Comparison of ENCODE assay signal across 10 cellular contexts in genomic region chr17:40019140-40019991, GRCh38. TPM values are rescaled to one million over a fixed set of nuclear protein-coding genes. Genes with fewer than 3 reads are reported as not detected.
DNase-seq lines count a peak whose midpoint lies in the region; ATAC-seq, FAIRE-seq and TF ChIP-seq lines count a peak whose summit lies in the region.
"Had no signal": no experiment of that assay in that cellular context is flagged by ENCODE, and none has a peak within 500 bp of the region (broad histone marks: within the 10 kb centered on the region; RNA-seq: fewer than 3 reads in every experiment).

No MANE protein-coding gene starts in this region.

- TF ChIP-seq EP300 in HepG2 (IDR thresholded peaks at IDR 0.05; ENCODE audit: low read depth in 2 of 2, low read length in 2 of 2) (no peak), HepG2 (CRISPR knock-in tag; IDR thresholded peaks at IDR 0.05; ENCODE audit: borderline replicate concordance) (no peak)

- H3K9me3 Mint-ChIP-seq in activated naive CD4-positive, alpha-beta T cell treated with anti-CD3 and anti-CD28 coated beads, Interleukin-2, amount 50 U/mL, for 72 hours: no peaks in the 10 kb centered on the region
- no peaks in the 10 kb centered on the region for H3K9me3 Mint-ChIP-seq in activated naive CD8-positive, alpha-beta T cell treated with anti-CD3 and anti-CD28 coated beads for 36 hours

- H3K4me1 ChIP-seq in HepG2 (ENCODE audit: insufficient read depth, low read length): peaks cover 22% of the 10 kb centered on the region
- no peaks in the 10 kb centered on the region for H3K4me1 ChIP-seq in Karpas-422 (ENCODE audit: low read length)

- peak overlapping the region in 1 of 2 donors; percentile 67 for H3K4me3 ChIP-seq in cardiac fibroblast (replicated peaks in 1 of 2; ENCODE audit: low read depth in 2 of 2, low read length in 2 of 2)
- H3K4me3 ChIP-seq in HepG2 (replicated peaks in 1 of 3; ENCODE audit: insufficient read depth in 1 of 3, low read depth in 2 of 3, low read length in 3 of 3): no peak overlapping the region
- H3K4me3 ChIP-seq in Karpas-422 (ENCODE audit: low read length): no peak overlapping the region

- H3K36me3 ChIP-seq in HepG2 (replicated peaks in 1 of 2; ENCODE audit: control insufficient read depth in 1 of 2, insufficient read depth in 2 of 2, low read length in 2 of 2) (peaks cover 30 to 40% of the 10 kb centered on the region in 2 experiments; a peak in 4 of 5 replicates), Karpas-422 (ENCODE audit: insufficient read depth, low read length) (no peaks in the 10 kb centered on the region)

- no peaks in the 10 kb centered on the region for H3K27me3 ChIP-seq in HepG2 (ENCODE audit: control insufficient read depth in 1 of 2, insufficient read depth in 2 of 2, low read length in 2 of 2)
- H3K27me3 ChIP-seq in Karpas-422 (ENCODE audit: low read length): no peaks in the 10 kb centered on the region

- H3K9me3 ChIP-seq in HepG2 (ENCODE audit: low read length) (no peaks in the 10 kb centered on the region), Karpas-422 (ENCODE audit: low read length) (no peaks in the 10 kb centered on the region)

- no peak for DNase-seq in activated naive CD4-positive, alpha-beta T cell treated with anti-CD3 and anti-CD28 coated beads, Interleukin-2, amount 50 U/mL, for 72 hours (ENCODE audit: low spot score in 2 of 2)
- no peak for DNase-seq in activated naive CD4-positive, alpha-beta T cell treated with Interleukin-2 at 50 U/mL for 16 hours
- DNase-seq in cardiac fibroblast (ENCODE audit: low read depth in 2 of 2) (peak; percentile 83 to 92), HepG2 (ENCODE audit: low spot score) (no peak), T-helper 2 cell (no peak), Karpas-422 (no peak)
- DNase-seq in activated naive CD8-positive, alpha-beta T cell treated with anti-CD3 and anti-CD28 coated beads for 36 hours: no peak
- DNase-seq: activated CD8-positive, alpha-beta memory T cell treated with anti-CD3 and anti-CD28 coated beads, Interleukin-2, amount 50 U/mL, for 4 hours; stimulated activated CD4-positive, alpha-beta T cell treated with anti-CD3 and anti-CD28 coated beads, Interleukin-12 subunit alpha, Interleukin-12 subunit beta, amount 100 ng/mL, for 4 hours had no signal

- no peaks in the 10 kb centered on the region for H3K27me3 Mint-ChIP-seq in activated naive CD8-positive, alpha-beta T cell treated with anti-CD3 and anti-CD28 coated beads for 36 hours

- H3K4me3 Mint-ChIP-seq in activated naive CD8-positive, alpha-beta T cell treated with anti-CD3 and anti-CD28 coated beads for 36 hours: no peak overlapping the region

- no peak for FAIRE-seq in HepG2 (lab: Jason Lieb, UNC)

- H3K79me2 ChIP-seq in HepG2 (ENCODE audit: insufficient read depth, low read length): no peaks in the 10 kb centered on the region
- H3K79me2 ChIP-seq in Karpas-422 (ENCODE audit: low read length): no peaks in the 10 kb centered on the region

- no peaks in the 10 kb centered on the region for H3K4me1 Mint-ChIP-seq in activated naive CD8-positive, alpha-beta T cell treated with anti-CD3 and anti-CD28 coated beads for 36 hours

- H3K27ac Mint-ChIP-seq in activated naive CD4-positive, alpha-beta T cell treated with anti-CD3 and anti-CD28 coated beads, Interleukin-2, amount 50 U/mL, for 72 hours: peak overlapping the region; percentile 49 to 87
- no peak overlapping the region for H3K27ac Mint-ChIP-seq in activated naive CD8-positive, alpha-beta T cell treated with anti-CD3 and anti-CD28 coated beads for 36 hours

- TF ChIP-seq POLR2A in HepG2 (IDR thresholded peaks at IDR 0.05; ENCODE audit: insufficient read depth in 1 of 2, low read depth in 2 of 2, low read length in 2 of 2): no peak

- intact Hi-C loops in HepG2 (cut with micrococcal nuclease; ENCODE audit: unreplicated experiment): no loop called here

- no peak for TF ChIP-seq CTCF in cardiac fibroblast (IDR thresholded peaks at IDR 0.05; ENCODE audit: low read depth, low read length)
- TF ChIP-seq CTCF in HepG2 (CRISPR knock-in tag; IDR thresholded peaks at IDR 0.05): no peak

- H3K4me2 ChIP-seq in HepG2 (ENCODE audit: low read depth, low read length): no peak overlapping the region
- H3K4me2 ChIP-seq in Karpas-422 (ENCODE audit: low read depth, low read length, poor library complexity, severe bottlenecking): no peak overlapping the region

- TF ChIP-seq RAD21 in HepG2 (CRISPR knock-in tag; IDR thresholded peaks at IDR 0.05): no peak

- no TSS peak for BruUV-seq in HepG2 (replicated peaks; lab: Mats Ljungman, UMichigan)

- in situ Hi-C loops in HepG2 (cut with HindIII; ENCODE audit: extremely low pct_ligation_motif_present, low pct_unique_long_range_greater_than_20kb): loop anchor here (10.0 kb wide), 1 partner anchor 265 kb away; the partner anchor contains the start of gene CDC6

- no peaks in the 10 kb centered on the region for H3K9me2 ChIP-seq in Karpas-422 (replicated peaks; ENCODE audit: insufficient read depth, low read length)

- H3K27ac ChIP-seq in HepG2 (ENCODE audit: extremely low read length, insufficient read depth, low read length) (no peak overlapping the region), Karpas-422 (ENCODE audit: low read length) (no peak overlapping the region)

- POLR2A ChIA-PET in HepG2 (lab: Yijun Ruan, JAX): no interaction called here

- CTCF ChIA-PET in HepG2 (lab: Yijun Ruan, JAX; ENCODE audit: low intra/inter-chr PET ratio, low total read pairs): no interaction called here

- ATAC-seq in activated naive CD4-positive, alpha-beta T cell treated with anti-CD3 and anti-CD28 coated beads, Interleukin-2, amount 50 U/mL, for 72 hours: no peak
- ATAC-seq in HepG2 (peak; percentile 21; the same call in 2 of the 3 replicates), GM21786 (IDR thresholded peaks at IDR 0.05; ENCODE audit: unreplicated experiment) (no peak)

- H2AFZ ChIP-seq in HepG2 (ENCODE audit: low read length): no peak overlapping the region
- no peak overlapping the region for H2AFZ ChIP-seq in Karpas-422 (ENCODE audit: low read length)

- no peaks in the 10 kb centered on the region for H3K36me3 Mint-ChIP-seq in activated naive CD4-positive, alpha-beta T cell treated with anti-CD3 and anti-CD28 coated beads, Interleukin-2, amount 50 U/mL, for 72 hours
- peaks cover 10% of the 10 kb centered on the region for H3K36me3 Mint-ChIP-seq in activated naive CD8-positive, alpha-beta T cell treated with anti-CD3 and anti-CD28 coated beads for 36 hours

- WGBS in HepG2 (ENCODE audit: low lambda C conversion rate): 95% methylated on average over 19 of the region's 24 CpGs

- H4K20me1 ChIP-seq in HepG2 (ENCODE audit: insufficient read depth, low read length): no peaks in the 10 kb centered on the region
- no peaks in the 10 kb centered on the region for H4K20me1 ChIP-seq in Karpas-422 (ENCODE audit: insufficient read depth, low read depth, low read length)

- H3K9ac ChIP-seq in HepG2 (ENCODE audit: insufficient read depth, low read depth, low read length) (no peak overlapping the region), Karpas-422 (ENCODE audit: low read length) (no peak overlapping the region)

RNA-seq across cellular contexts. Expression of gene CSF3, which starts 4.1 kb away (rescaled TPM):
- not detected for total RNA-seq in activated naive CD4-positive, alpha-beta T cell treated with anti-CD3 and anti-CD28 coated beads, Interleukin-2, amount 50 U/mL, for 72 hours
- not detected in 2 replicates for total RNA-seq in HepG2 (2016; rRNA removed; fragmentation: Illumina TruSeq; extraction: Trizol)
- not detected in 2 replicates for total RNA-seq in HepG2 (2016; cell fraction: cytosol; rRNA removed; fragmentation: Illumina TruSeq; extraction: Trizol; ENCODE audit: low read depth)
- total RNA-seq in HepG2 (2016; cell fraction: insoluble cytoplasmic fraction; rRNA removed; fragmentation: Illumina TruSeq; extraction: Trizol): not detected in 2 replicates
- total RNA-seq in HepG2 (2016; cell fraction: membrane; rRNA removed; fragmentation: Illumina TruSeq; extraction: Trizol): not detected in 2 replicates
- total RNA-seq in HepG2 (2016; cell fraction: nucleus; rRNA removed; fragmentation: Illumina TruSeq; extraction: Trizol): not detected in 2 replicates
- 0.07 and 0.09 TPM in 2 replicates for polyA plus RNA-seq in HepG2 (2011; rRNA removed)
- 0.03 and 0.12 TPM in 2 replicates for polyA plus RNA-seq in HepG2 (2011; cell fraction: cytosol; rRNA removed)
- polyA plus RNA-seq in HepG2 (2011; cell fraction: nucleus; rRNA removed): 0.23 and 0.47 TPM in 2 replicates
- polyA plus RNA-seq in HepG2 (2012): not detected in 2 replicates
- not detected in 2 replicates for polyA plus RNA-seq in HepG2 (2016; cell fraction: cytosol; fragmentation: Illumina TruSeq; extraction: Trizol; ENCODE audit: low read depth)
- polyA plus RNA-seq in HepG2 (2016; cell fraction: insoluble cytoplasmic fraction; fragmentation: Illumina TruSeq; extraction: Trizol; ENCODE audit: low read depth): not detected in 2 replicates
- polyA plus RNA-seq in HepG2 (2016; cell fraction: membrane; fragmentation: Illumina TruSeq; extraction: Trizol; ENCODE audit: low read depth): not detected in 2 replicates
- 0.39 TPM in 1 of 2 replicates, not detected in the other for polyA plus RNA-seq in HepG2 (2016; cell fraction: nucleus; fragmentation: Illumina TruSeq; extraction: Trizol; ENCODE audit: insufficient read depth, low read depth)
- polyA minus RNA-seq in HepG2 (2011; rRNA and poly(A)+ RNA removed; ENCODE audit: low replicate concordance): 0.40 TPM in 1 of 2 replicates, not detected in the other
- polyA minus RNA-seq in HepG2 (2011; cell fraction: cytosol; rRNA and poly(A)+ RNA removed): not detected in 2 replicates
- not detected in 2 replicates for polyA minus RNA-seq in HepG2 (2011; cell fraction: nucleus; rRNA and poly(A)+ RNA removed)
- not detected for total RNA-seq in activated naive CD8-positive, alpha-beta T cell treated with anti-CD3 and anti-CD28 coated beads for 36 hours
- total RNA-seq in Karpas-422 (2014; rRNA removed; shearing (Covaris generic); ENCODE audit: low replicate concordance): not detected in 2 replicates

RNA-seq across cellular contexts. Expression of gene MED24, which starts 34.8 kb away (rescaled TPM):
- 100 to 1,000 TPM; 106 to 133 TPM for total RNA-seq in activated naive CD4-positive, alpha-beta T cell treated with anti-CD3 and anti-CD28 coated beads, Interleukin-2, amount 50 U/mL, for 72 hours
- total RNA-seq in HepG2 (2016; rRNA removed; fragmentation: Illumina TruSeq; extraction: Trizol): 51.1 and 66.5 TPM in 2 replicates
- total RNA-seq in HepG2 (2016; cell fraction: cytosol; rRNA removed; fragmentation: Illumina TruSeq; extraction: Trizol; ENCODE audit: low read depth): 14.5 and 17.6 TPM in 2 replicates
- 50.7 and 65.1 TPM in 2 replicates for total RNA-seq in HepG2 (2016; cell fraction: insoluble cytoplasmic fraction; rRNA removed; fragmentation: Illumina TruSeq; extraction: Trizol)
- total RNA-seq in HepG2 (2016; cell fraction: membrane; rRNA removed; fragmentation: Illumina TruSeq; extraction: Trizol): 26.0 and 27.2 TPM in 2 replicates
- 65.1 and 70.6 TPM in 2 replicates for total RNA-seq in HepG2 (2016; cell fraction: nucleus; rRNA removed; fragmentation: Illumina TruSeq; extraction: Trizol)
- 67.7 and 78.0 TPM in 2 replicates for polyA plus RNA-seq in HepG2 (2011; rRNA removed)
- polyA plus RNA-seq in HepG2 (2011; cell fraction: cytosol; rRNA removed): 28.7 and 32.2 TPM in 2 replicates
- 613 and 896 TPM in 2 replicates for polyA plus RNA-seq in HepG2 (2011; cell fraction: nucleus; rRNA removed)
- polyA plus RNA-seq in HepG2 (2012): 70.6 and 74.6 TPM in 2 replicates
- 9.7 and 12.0 TPM in 2 replicates for polyA plus RNA-seq in HepG2 (2016; cell fraction: cytosol; fragmentation: Illumina TruSeq; extraction: Trizol; ENCODE audit: low read depth)
- 46.8 and 59.5 TPM in 2 replicates for polyA plus RNA-seq in HepG2 (2016; cell fraction: insoluble cytoplasmic fraction; fragmentation: Illumina TruSeq; extraction: Trizol; ENCODE audit: low read depth)
- 20.4 and 23.8 TPM in 2 replicates for polyA plus RNA-seq in HepG2 (2016; cell fraction: membrane; fragmentation: Illumina TruSeq; extraction: Trizol; ENCODE audit: low read depth)
- 182 and 188 TPM in 2 replicates for polyA plus RNA-seq in HepG2 (2016; cell fraction: nucleus; fragmentation: Illumina TruSeq; extraction: Trizol; ENCODE audit: insufficient read depth, low read depth)
- polyA minus RNA-seq in HepG2 (2011; rRNA and poly(A)+ RNA removed; ENCODE audit: low replicate concordance): 133 and 240 TPM in 2 replicates
- polyA minus RNA-seq in HepG2 (2011; cell fraction: cytosol; rRNA and poly(A)+ RNA removed): 49.1 and 58.4 TPM in 2 replicates
- polyA minus RNA-seq in HepG2 (2011; cell fraction: nucleus; rRNA and poly(A)+ RNA removed): 159 and 161 TPM in 2 replicates
- total RNA-seq in activated naive CD8-positive, alpha-beta T cell treated with anti-CD3 and anti-CD28 coated beads for 36 hours: 100 to 1,000 TPM; 103 to 107 TPM
- 40.8 and 50.6 TPM in 2 replicates for total RNA-seq in Karpas-422 (2014; rRNA removed; shearing (Covaris generic); ENCODE audit: low replicate concordance)

RNA-seq across cellular contexts. Expression of gene PSMD3, which starts 38.8 kb away (rescaled TPM):
- total RNA-seq in activated naive CD4-positive, alpha-beta T cell treated with anti-CD3 and anti-CD28 coated beads, Interleukin-2, amount 50 U/mL, for 72 hours: 100 to 1,000 TPM in 1 of 2 donors, 10 to 100 TPM in 1; 89.7 to 136 TPM
- 114 and 146 TPM in 2 replicates for total RNA-seq in HepG2 (2016; rRNA removed; fragmentation: Illumina TruSeq; extraction: Trizol)
- total RNA-seq in HepG2 (2016; cell fraction: cytosol; rRNA removed; fragmentation: Illumina TruSeq; extraction: Trizol; ENCODE audit: low read depth): 19.9 and 20.3 TPM in 2 replicates
- total RNA-seq in HepG2 (2016; cell fraction: insoluble cytoplasmic fraction; rRNA removed; fragmentation: Illumina TruSeq; extraction: Trizol): 99.4 and 154 TPM in 2 replicates
- 37.5 and 39.8 TPM in 2 replicates for total RNA-seq in HepG2 (2016; cell fraction: membrane; rRNA removed; fragmentation: Illumina TruSeq; extraction: Trizol)
- 88.8 and 102 TPM in 2 replicates for total RNA-seq in HepG2 (2016; cell fraction: nucleus; rRNA removed; fragmentation: Illumina TruSeq; extraction: Trizol)
- 97.4 and 118 TPM in 2 replicates for polyA plus RNA-seq in HepG2 (2011; rRNA removed)
- polyA plus RNA-seq in HepG2 (2011; cell fraction: cytosol; rRNA removed): 82.0 and 93.0 TPM in 2 replicates
- 117 and 120 TPM in 2 replicates for polyA plus RNA-seq in HepG2 (2011; cell fraction: nucleus; rRNA removed)
- 97.2 and 131 TPM in 2 replicates for polyA plus RNA-seq in HepG2 (2012)
- polyA plus RNA-seq in HepG2 (2016; cell fraction: cytosol; fragmentation: Illumina TruSeq; extraction: Trizol; ENCODE audit: low read depth): 14.5 and 14.8 TPM in 2 replicates
- 110 and 126 TPM in 2 replicates for polyA plus RNA-seq in HepG2 (2016; cell fraction: insoluble cytoplasmic fraction; fragmentation: Illumina TruSeq; extraction: Trizol; ENCODE audit: low read depth)
- 20.5 and 22.5 TPM in 2 replicates for polyA plus RNA-seq in HepG2 (2016; cell fraction: membrane; fragmentation: Illumina TruSeq; extraction: Trizol; ENCODE audit: low read depth)
- polyA plus RNA-seq in HepG2 (2016; cell fraction: nucleus; fragmentation: Illumina TruSeq; extraction: Trizol; ENCODE audit: insufficient read depth, low read depth): 160 and 165 TPM in 2 replicates
- 151 and 161 TPM in 2 replicates for polyA minus RNA-seq in HepG2 (2011; rRNA and poly(A)+ RNA removed; ENCODE audit: low replicate concordance)
- polyA minus RNA-seq in HepG2 (2011; cell fraction: cytosol; rRNA and poly(A)+ RNA removed): 49.5 and 51.3 TPM in 2 replicates
- 34.4 and 36.3 TPM in 2 replicates for polyA minus RNA-seq in HepG2 (2011; cell fraction: nucleus; rRNA and poly(A)+ RNA removed)
- 100 to 1,000 TPM; 173 to 177 TPM for total RNA-seq in activated naive CD8-positive, alpha-beta T cell treated with anti-CD3 and anti-CD28 coated beads for 36 hours
- 87.1 and 126 TPM in 2 replicates for total RNA-seq in Karpas-422 (2014; rRNA removed; shearing (Covaris generic); ENCODE audit: low replicate concordance)

RNA-seq across cellular contexts. Expression of gene THRA, which starts 43.4 kb away (rescaled TPM):
- 10 to 100 TPM; 14.5 to 19.3 TPM for total RNA-seq in activated naive CD4-positive, alpha-beta T cell treated with anti-CD3 and anti-CD28 coated beads, Interleukin-2, amount 50 U/mL, for 72 hours
- total RNA-seq in HepG2 (2016; rRNA removed; fragmentation: Illumina TruSeq; extraction: Trizol): 9.9 and 10.4 TPM in 2 replicates
- total RNA-seq in HepG2 (2016; cell fraction: cytosol; rRNA removed; fragmentation: Illumina TruSeq; extraction: Trizol; ENCODE audit: low read depth): 4.9 and 5.0 TPM in 2 replicates
- 8.1 and 10.9 TPM in 2 replicates for total RNA-seq in HepG2 (2016; cell fraction: insoluble cytoplasmic fraction; rRNA removed; fragmentation: Illumina TruSeq; extraction: Trizol)
- 12.8 TPM in 2 replicates for total RNA-seq in HepG2 (2016; cell fraction: membrane; rRNA removed; fragmentation: Illumina TruSeq; extraction: Trizol)
- total RNA-seq in HepG2 (2016; cell fraction: nucleus; rRNA removed; fragmentation: Illumina TruSeq; extraction: Trizol): 5.9 and 6.8 TPM in 2 replicates
- 8.0 and 8.6 TPM in 2 replicates for polyA plus RNA-seq in HepG2 (2011; rRNA removed)
- polyA plus RNA-seq in HepG2 (2011; cell fraction: cytosol; rRNA removed): 7.7 and 8.0 TPM in 2 replicates
- 12.1 and 13.6 TPM in 2 replicates for polyA plus RNA-seq in HepG2 (2011; cell fraction: nucleus; rRNA removed)
- polyA plus RNA-seq in HepG2 (2012): 11.6 and 15.5 TPM in 2 replicates
- polyA plus RNA-seq in HepG2 (2016; cell fraction: cytosol; fragmentation: Illumina TruSeq; extraction: Trizol; ENCODE audit: low read depth): 4.3 TPM in 2 replicates
- polyA plus RNA-seq in HepG2 (2016; cell fraction: insoluble cytoplasmic fraction; fragmentation: Illumina TruSeq; extraction: Trizol; ENCODE audit: low read depth): 8.0 and 12.4 TPM in 2 replicates
- 9.9 and 10.7 TPM in 2 replicates for polyA plus RNA-seq in HepG2 (2016; cell fraction: membrane; fragmentation: Illumina TruSeq; extraction: Trizol; ENCODE audit: low read depth)
- 11.5 and 12.3 TPM in 2 replicates for polyA plus RNA-seq in HepG2 (2016; cell fraction: nucleus; fragmentation: Illumina TruSeq; extraction: Trizol; ENCODE audit: insufficient read depth, low read depth)
- 14.3 and 17.9 TPM in 2 replicates for polyA minus RNA-seq in HepG2 (2011; rRNA and poly(A)+ RNA removed; ENCODE audit: low replicate concordance)
- polyA minus RNA-seq in HepG2 (2011; cell fraction: cytosol; rRNA and poly(A)+ RNA removed): 5.3 and 7.4 TPM in 2 replicates
- 7.2 and 7.5 TPM in 2 replicates for polyA minus RNA-seq in HepG2 (2011; cell fraction: nucleus; rRNA and poly(A)+ RNA removed)
- total RNA-seq in activated naive CD8-positive, alpha-beta T cell treated with anti-CD3 and anti-CD28 coated beads for 36 hours: 10 to 100 TPM; 11.4 to 12.1 TPM
- total RNA-seq in Karpas-422 (2014; rRNA removed; shearing (Covaris generic); ENCODE audit: low replicate concordance): 1.7 and 2.5 TPM in 2 replicates

RNA-seq across cellular contexts. Expression of gene GSDMA, which starts 56.6 kb away (rescaled TPM):
- total RNA-seq in activated naive CD4-positive, alpha-beta T cell treated with anti-CD3 and anti-CD28 coated beads, Interleukin-2, amount 50 U/mL, for 72 hours: 1 to 10 TPM in 1 of 2 donors, under 1 TPM in 1; 0.50 to 1.1 TPM
- not detected in 2 replicates for total RNA-seq in HepG2 (2016; rRNA removed; fragmentation: Illumina TruSeq; extraction: Trizol)
- total RNA-seq in HepG2 (2016; cell fraction: cytosol; rRNA removed; fragmentation: Illumina TruSeq; extraction: Trizol; ENCODE audit: low read depth): not detected in 2 replicates
- total RNA-seq in HepG2 (2016; cell fraction: insoluble cytoplasmic fraction; rRNA removed; fragmentation: Illumina TruSeq; extraction: Trizol): not detected in 2 replicates
- not detected in 2 replicates for total RNA-seq in HepG2 (2016; cell fraction: membrane; rRNA removed; fragmentation: Illumina TruSeq; extraction: Trizol)
- total RNA-seq in HepG2 (2016; cell fraction: nucleus; rRNA removed; fragmentation: Illumina TruSeq; extraction: Trizol): not detected in 2 replicates
- polyA plus RNA-seq in HepG2 (2011; rRNA removed): 0.07 TPM in 1 of 2 replicates, not detected in the other
- polyA plus RNA-seq in HepG2 (2011; cell fraction: cytosol; rRNA removed): 0.08 TPM in 1 of 2 replicates, not detected in the other
- polyA plus RNA-seq in HepG2 (2011; cell fraction: nucleus; rRNA removed): not detected in 2 replicates
- not detected in 2 replicates for polyA plus RNA-seq in HepG2 (2012)
- polyA plus RNA-seq in HepG2 (2016; cell fraction: cytosol; fragmentation: Illumina TruSeq; extraction: Trizol; ENCODE audit: low read depth): not detected in 2 replicates
- not detected in 2 replicates for polyA plus RNA-seq in HepG2 (2016; cell fraction: insoluble cytoplasmic fraction; fragmentation: Illumina TruSeq; extraction: Trizol; ENCODE audit: low read depth)
- polyA plus RNA-seq in HepG2 (2016; cell fraction: membrane; fragmentation: Illumina TruSeq; extraction: Trizol; ENCODE audit: low read depth): not detected in 2 replicates
- polyA plus RNA-seq in HepG2 (2016; cell fraction: nucleus; fragmentation: Illumina TruSeq; extraction: Trizol; ENCODE audit: insufficient read depth, low read depth): not detected in 2 replicates
- polyA minus RNA-seq in HepG2 (2011; rRNA and poly(A)+ RNA removed; ENCODE audit: low replicate concordance): not detected in 2 replicates
- not detected in 2 replicates for polyA minus RNA-seq in HepG2 (2011; cell fraction: cytosol; rRNA and poly(A)+ RNA removed)
- not detected in 2 replicates for polyA minus RNA-seq in HepG2 (2011; cell fraction: nucleus; rRNA and poly(A)+ RNA removed)
- under 1 TPM; 0.14 to 0.16 TPM for total RNA-seq in activated naive CD8-positive, alpha-beta T cell treated with anti-CD3 and anti-CD28 coated beads for 36 hours
- total RNA-seq in Karpas-422 (2014; rRNA removed; shearing (Covaris generic); ENCODE audit: low replicate concordance): not detected in 2 replicates

Comparison
In these comparisons a context has a peak if more than half of its experiments do, and no peak if none do; other contexts are left out.
1. DNase-seq: peak in cardiac fibroblast (2 of 2); none in activated naive CD4-positive, alpha-beta T cell treated with anti-CD3 and anti-CD28 coated beads, Interleukin-2, amount 50 U/mL, for 72 hours (0 of 2), activated naive CD4-positive, alpha-beta T cell treated with Interleukin-2 at 50 U/mL for 16 hours (single experiment), HepG2 (single experiment), activated naive CD8-positive, alpha-beta T cell treated with anti-CD3 and anti-CD28 coated beads for 36 hours (single experiment), T-helper 2 cell (0 of 5) and Karpas-422 (single experiment).